Comparison of ENCODE assay signal across 1 cellular context in genomic region chrX:123764967-123765871, GRCh38.
TF ChIP-seq lines count a peak whose summit lies in the region.

No MANE protein-coding gene starts in this region.

TF ChIP-seq in HEK293, 187 proteins besides CTCF, POLR2A, EP300 and RAD21 (continued from another document):
- TF ChIP-seq ZNF560 (tag by site-specific recombination; IDR thresholded peaks at IDR 0.05; ENCODE audit: borderline replicate concordance) (peak; percentile 100), AEBP2 (tag by site-specific recombination; IDR thresholded peaks at IDR 0.05; ENCODE audit: borderline replicate concordance) (no peak), ZNF426 (tag by site-specific recombination; IDR thresholded peaks at IDR 0.05) (no peak), GLIS1 (tag by site-specific recombination; IDR thresholded peaks at IDR 0.05) (no peak), SP7 (tag by site-specific recombination; IDR thresholded peaks at IDR 0.05) (peak; percentile 47), ZXDB (tag by site-specific recombination; IDR thresholded peaks at IDR 0.05) (no peak), REPIN1 (tag by site-specific recombination; IDR thresholded peaks at IDR 0.05; ENCODE audit: low read depth) (no peak), ZNF510 (tag by site-specific recombination; IDR thresholded peaks at IDR 0.05; ENCODE audit: insufficient replicate concordance) (no peak), ZNF645 (tag by site-specific recombination; IDR thresholded peaks at IDR 0.05) (no peak), OVOL3 (tag by site-specific recombination; IDR thresholded peaks at IDR 0.05) (no peak), ELK4 (IDR thresholded peaks at IDR 0.05; ENCODE audit: borderline replicate concordance, low read depth, low read length) (no peak), ZBTB20 (tag by site-specific recombination; IDR thresholded peaks at IDR 0.05) (peak; percentile 26; the same call in 1 of the 2 replicates), IKZF3 (tag by site-specific recombination; IDR thresholded peaks at IDR 0.05) (peak; percentile 88), ZNF518A (tag by site-specific recombination; conservative IDR thresholded peaks at IDR 0.05; ENCODE audit: low read depth) (peak; percentile 44), ZNF394 (tag by site-specific recombination; IDR thresholded peaks at IDR 0.05; ENCODE audit: borderline replicate concordance) (no peak), ZNF398 (tag by site-specific recombination; IDR thresholded peaks at IDR 0.05) (peak; percentile 66), BCL6B (tag by site-specific recombination; IDR thresholded peaks at IDR 0.05) (no peak), ZNF223 (tag by site-specific recombination; IDR thresholded peaks at IDR 0.05) (peak; percentile 81), KLF1 (tag by site-specific recombination; IDR thresholded peaks at IDR 0.05) (peak; percentile 56), ZNF580 (tag by site-specific recombination; IDR thresholded peaks at IDR 0.05) (no peak), ZNF610 (tag by site-specific recombination; IDR thresholded peaks at IDR 0.05; ENCODE audit: borderline replicate concordance) (peak; percentile 80; the same call in 1 of the 2 replicates), HIC1 (tag by site-specific recombination; IDR thresholded peaks at IDR 0.05) (no peak), PRDM1 (tag by site-specific recombination; IDR thresholded peaks at IDR 0.05) (no peak), SP2 (tag by site-specific recombination; IDR thresholded peaks at IDR 0.05) (peak; percentile 92), ZNF639 (tag by site-specific recombination; IDR thresholded peaks at IDR 0.05) (no peak), ZSCAN23 (tag by site-specific recombination; IDR thresholded peaks at IDR 0.05) (no peak), SP3 (tag by site-specific recombination; IDR thresholded peaks at IDR 0.05) (peak; percentile 71), ZNF239 (tag by site-specific recombination; IDR thresholded peaks at IDR 0.05) (no peak), ZNF155 (tag by site-specific recombination; IDR thresholded peaks at IDR 0.05) (no peak), ZBTB8A (tag by site-specific recombination; IDR thresholded peaks at IDR 0.05) (peak; percentile 44), ZNF768 (tag by site-specific recombination; IDR thresholded peaks at IDR 0.05) (no peak), ZIC2 (tag by site-specific recombination; IDR thresholded peaks at IDR 0.05) (no peak)
